Comparison of ENCODE assay signal across 38 cellular contexts in the genomic region with DNA sequence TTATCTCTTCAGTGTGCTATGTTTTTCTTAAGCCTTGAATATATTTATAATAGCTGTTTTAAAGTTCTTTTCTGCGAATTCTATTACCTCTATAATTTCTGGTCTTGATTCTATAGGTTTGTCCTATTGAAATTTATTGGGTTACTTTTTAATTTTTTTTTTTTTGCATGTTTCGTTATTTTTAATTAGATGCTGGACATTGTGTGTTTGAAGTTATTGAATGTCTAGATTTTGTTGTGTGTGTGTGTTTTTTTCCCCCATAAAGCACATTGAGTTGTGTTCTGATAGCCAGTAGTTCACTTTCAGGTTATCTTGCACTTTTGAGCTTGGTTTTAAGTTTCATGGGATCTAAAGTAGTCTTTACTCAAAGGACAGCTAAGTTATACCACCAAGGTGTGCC.
"Had no signal": no experiment of that assay in that cellular context is flagged by ENCODE, and none has a peak within 500 bp of the region (broad histone marks: within the 10 kb centered on the region; RNA-seq: fewer than 3 reads in every experiment).

No MANE protein-coding gene starts in this region.

- H3K36me3 Mint-ChIP-seq: activated CD4-positive, alpha-beta memory T cell treated with anti-CD3 and anti-CD28 coated beads for 36 hours; activated CD8-positive, alpha-beta memory T cell treated with anti-CD3 and anti-CD28 coated beads, Interleukin-2, amount 10 ng/mL, durations not matched to agents 7 days and 5 days; activated naive CD4-positive, alpha-beta T cell treated with anti-CD3 and anti-CD28 coated beads, Interleukin-2, amount 10 ng/mL, durations not matched to agents 7 days and 5 days; activated naive CD8-positive, alpha-beta T cell; activated naive CD8-positive, alpha-beta T cell treated with anti-CD3 and anti-CD28 coated beads, Interleukin-2, amount 10 ng/mL, durations not matched to agents 7 days and 5 days had no signal

- H3K4me1 Mint-ChIP-seq: activated B cell treated with CpG ODN at 0.5 μM for 24 hours; activated CD4-positive, alpha-beta T cell treated with anti-CD3 and anti-CD28 coated beads, Interleukin-2, amount 10 ng/mL, durations not matched to agents 24 days and 14 days; activated CD8-positive, alpha-beta memory T cell treated with anti-CD3 and anti-CD28 coated beads, Interleukin-2, amount 10 ng/mL, durations not matched to agents 7 days and 5 days; activated naive CD4-positive, alpha-beta T cell treated with anti-CD3 and anti-CD28 coated beads, Interleukin-2, amount 10 ng/mL, durations not matched to agents 7 days and 5 days; activated naive CD4-positive, alpha-beta T cell treated with anti-CD3 and anti-CD28 coated beads, Interleukin-2, amount 50 U/mL, for 24 hours; activated naive CD8-positive, alpha-beta T cell treated with anti-CD3 and anti-CD28 coated beads, Interleukin-2, amount 10 ng/mL, durations not matched to agents 7 days and 5 days; activated naive CD8-positive, alpha-beta T cell treated with anti-CD3 and anti-CD28 coated beads, Interleukin-2, amount 50 U/mL, for 24 hours; central memory CD8-positive, alpha-beta T cell had no signal

- H3K9me3 Mint-ChIP-seq: activated CD4-positive, alpha-beta T cell treated with anti-CD3 and anti-CD28 coated beads, Interleukin-2, amount 10 ng/mL, durations not matched to agents 24 days and 14 days; activated T-helper 2 cell treated with anti-CD3 and anti-CD28 coated beads, Interferon-gamma antibody, Interleukin-2, Interleukin-4, amounts not matched to agents 10 μg/mL and 5 μg/mL and 100 μg/mL, durations not matched to agents 14 hours and 24 hours and 36 hours; central memory CD8-positive, alpha-beta T cell; T-helper 1 cell treated with Interleukin-12 subunit alpha and Interleukin-12 subunit beta and Interleukin-4 antibody, amounts not matched to agents 30 μg/mL and 1 μg/mL, for 36 hours; T-helper 2 cell treated with Interferon-gamma antibody and Interleukin-4, amounts not matched to agents 5 μg/mL and 100 μg/mL, for 36 hours had no signal

- H3K4me3 ChIP-seq: ascending aorta, cardiac muscle cell had no signal

- H3K27ac Mint-ChIP-seq: activated B cell treated with CpG ODN at 0.5 μM for 24 hours; activated CD4-positive, alpha-beta memory T cell treated with anti-CD3 and anti-CD28 coated beads for 36 hours; activated CD4-positive, alpha-beta T cell treated with anti-CD3 and anti-CD28 coated beads, Interleukin-2, amount 10 ng/mL, durations not matched to agents 24 days and 14 days; activated CD8-positive, alpha-beta memory T cell treated with anti-CD3 and anti-CD28 coated beads, Interleukin-2, amount 10 ng/mL, durations not matched to agents 7 days and 5 days; activated CD8-positive, alpha-beta T cell treated with anti-CD3 and anti-CD28 coated beads, Interleukin-2, amount 10 ng/mL, durations not matched to agents 7 days and 5 days; activated naive CD4-positive, alpha-beta T cell treated with anti-CD3 and anti-CD28 coated beads, Interleukin-2, amount 10 ng/mL, durations not matched to agents 7 days and 5 days; activated naive CD4-positive, alpha-beta T cell treated with anti-CD3 and anti-CD28 coated beads, Interleukin-2, amount 50 U/mL, for 24 hours; activated naive CD8-positive, alpha-beta T cell; activated naive CD8-positive, alpha-beta T cell treated with anti-CD3 and anti-CD28 coated beads, Interleukin-2, amount 10 ng/mL, durations not matched to agents 7 days and 5 days; activated naive CD8-positive, alpha-beta T cell treated with anti-CD3 and anti-CD28 coated beads, Interleukin-2, amount 50 U/mL, for 24 hours; activated T-cell treated with anti-CD3 and anti-CD28 coated beads, Interleukin-2, amount 50 U/mL, for 24 hours; activated T-helper 2 cell treated with anti-CD3 and anti-CD28 coated beads, Interferon-gamma antibody, Interleukin-2, Interleukin-4, amounts not matched to agents 10 μg/mL and 5 μg/mL and 100 μg/mL, durations not matched to agents 14 hours and 24 hours and 36 hours; T-helper 1 cell treated with Interleukin-12 subunit alpha and Interleukin-12 subunit beta and Interleukin-4 antibody, amounts not matched to agents 30 μg/mL and 1 μg/mL, for 36 hours; T-helper 2 cell treated with Interferon-gamma antibody and Interleukin-4, amounts not matched to agents 5 μg/mL and 100 μg/mL, for 36 hours had no signal

- DNase-seq: activated B cell treated with CpG ODN at 0.5 μM for 24 hours; activated CD4-positive, alpha-beta memory T cell treated with anti-CD3 and anti-CD28 coated beads for 36 hours; activated CD4-positive, alpha-beta T cell treated with anti-CD3 and anti-CD28 coated beads for 4 hours; activated CD4-positive, alpha-beta T cell treated with anti-CD3 and anti-CD28 coated beads, Interleukin-2, amount 10 ng/mL, durations not matched to agents 24 days and 14 days; activated CD4-positive, alpha-beta T cell treated with anti-CD3 and anti-CD28 coated beads, Interleukin-2, amount 50 U/mL, for 1 hour; activated CD4-positive, alpha-beta T cell treated with anti-CD3 and anti-CD28 coated beads, Interleukin-2, amount 50 U/mL, for 4 hours; activated CD4-positive, CD25-positive, alpha-beta regulatory T cell treated with anti-CD3 and anti-CD28 coated beads, Interleukin-2, amount 50 U/mL, for 72 hours; activated CD8-positive, alpha-beta memory T cell treated with anti-CD3 and anti-CD28 coated beads for 24 hours; activated CD8-positive, alpha-beta memory T cell treated with anti-CD3 and anti-CD28 coated beads, Interleukin-2, amount 10 ng/mL, durations not matched to agents 7 days and 5 days; activated CD8-positive, alpha-beta memory T cell treated with anti-CD3 and anti-CD28 coated beads, Interleukin-2, amount 50 U/mL, for 48 hours; activated CD8-positive, alpha-beta T cell treated with anti-CD3 and anti-CD28 coated beads, Interleukin-2, amount 10 ng/mL, durations not matched to agents 7 days and 5 days; activated effector memory CD4-positive, alpha-beta T cell treated with Interleukin-2 at 50 U/mL for 16 hours; activated gamma-delta T cell; activated naive CD4-positive, alpha-beta T cell treated with anti-CD3 and anti-CD28 coated beads, Interleukin-2, amount 10 ng/mL, durations not matched to agents 7 days and 5 days; activated naive CD4-positive, alpha-beta T cell treated with Interleukin-2 at 50 U/mL for 16 hours; activated naive CD8-positive, alpha-beta T cell treated with anti-CD3 and anti-CD28 coated beads, Interleukin-2, amount 10 ng/mL, durations not matched to agents 7 days and 5 days; activated naive CD8-positive, alpha-beta T cell treated with anti-CD3 and anti-CD28 coated beads, Interleukin-2, amount 50 U/mL, for 24 hours; activated T-cell treated with anti-CD3 and anti-CD28 coated beads, Interleukin-2, amount 50 U/mL, for 24 hours; activated T-cell treated with anti-CD3 and anti-CD28 coated beads, Interleukin-2, amount 50 U/mL, for 48 hours; amygdala; anterior cingulate cortex; caudate nucleus; cerebellar nuclear complex; T-helper 1 cell; T-helper 2 cell; T-helper 9 cell had no signal

- ATAC-seq: activated CD8-positive, alpha-beta memory T cell treated with anti-CD3 and anti-CD28 coated beads, Interleukin-2, amount 10 ng/mL, durations not matched to agents 7 days and 5 days; activated CD8-positive, alpha-beta T cell treated with anti-CD3 and anti-CD28 coated beads, Interleukin-2, amount 10 ng/mL, durations not matched to agents 7 days and 5 days; activated naive CD8-positive, alpha-beta T cell treated with anti-CD3 and anti-CD28 coated beads, Interleukin-2, amount 50 U/mL, for 24 hours had no signal

- H3K4me3 Mint-ChIP-seq: activated B cell treated with CpG ODN at 0.5 μM for 24 hours; activated CD4-positive, alpha-beta memory T cell treated with anti-CD3 and anti-CD28 coated beads for 36 hours; activated CD4-positive, alpha-beta T cell treated with anti-CD3 and anti-CD28 coated beads, Interleukin-2, amount 10 ng/mL, durations not matched to agents 24 days and 14 days; activated CD8-positive, alpha-beta memory T cell treated with anti-CD3 and anti-CD28 coated beads, Interleukin-2, amount 10 ng/mL, durations not matched to agents 7 days and 5 days; activated CD8-positive, alpha-beta T cell treated with anti-CD3 and anti-CD28 coated beads, Interleukin-2, amount 10 ng/mL, durations not matched to agents 7 days and 5 days; activated naive CD4-positive, alpha-beta T cell treated with anti-CD3 and anti-CD28 coated beads, Interleukin-2, amount 10 ng/mL, durations not matched to agents 7 days and 5 days; activated naive CD4-positive, alpha-beta T cell treated with anti-CD3 and anti-CD28 coated beads, Interleukin-2, amount 50 U/mL, for 24 hours; activated naive CD8-positive, alpha-beta T cell; activated naive CD8-positive, alpha-beta T cell treated with anti-CD3 and anti-CD28 coated beads, Interleukin-2, amount 10 ng/mL, durations not matched to agents 7 days and 5 days; activated naive CD8-positive, alpha-beta T cell treated with anti-CD3 and anti-CD28 coated beads, Interleukin-2, amount 50 U/mL, for 24 hours; activated T-cell treated with anti-CD3 and anti-CD28 coated beads, Interleukin-2, amount 50 U/mL, for 24 hours; brain; central memory CD8-positive, alpha-beta T cell; T-helper 1 cell treated with Interleukin-12 subunit alpha and Interleukin-12 subunit beta and Interleukin-4 antibody, amounts not matched to agents 30 μg/mL and 1 μg/mL, for 36 hours; T-helper 2 cell treated with Interferon-gamma antibody and Interleukin-4, amounts not matched to agents 5 μg/mL and 100 μg/mL, for 36 hours had no signal

- FAIRE-seq: bronchial epithelial cell, TTC549 had no signal

- H3K27me3 ChIP-seq: ascending aorta, cardiac muscle cell had no signal

- H3K27ac ChIP-seq: ascending aorta, cardiac muscle cell, VCaP had no signal

- H3K36me3 ChIP-seq: ascending aorta, cardiac muscle cell had no signal
